In the genomic region with DNA sequence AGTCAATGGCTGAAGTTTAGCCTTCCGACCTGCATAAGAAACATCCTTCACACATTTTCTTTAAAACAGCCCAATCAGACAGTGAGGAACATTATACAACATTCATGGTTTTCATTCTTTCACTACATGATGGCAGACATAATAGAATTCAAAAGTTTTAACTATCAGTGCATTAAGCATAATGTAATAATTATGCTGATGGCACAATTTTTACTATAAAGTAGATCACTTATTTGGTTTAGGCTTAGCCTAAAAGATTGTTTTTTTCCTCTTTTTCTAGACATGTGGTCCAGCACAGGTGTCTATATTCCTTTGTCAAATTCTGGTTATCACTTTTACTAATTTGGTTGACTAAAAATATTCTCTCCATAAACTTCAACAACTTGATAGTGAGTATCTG, we compare ENCODE assay signal across 3 cellular contexts.
TF ChIP-seq lines count a peak whose summit lies in the region.

No MANE protein-coding gene starts in this region.

TF ChIP-seq in HepG2, 621 proteins besides CTCF, POLR2A, EP300 and RAD21:
- TF ChIP-seq ZNF34 (CRISPR knock-in tag; IDR thresholded peaks at IDR 0.05; ENCODE audit: borderline replicate concordance) (no peak), ZNF142 (CRISPR knock-in tag; IDR thresholded peaks at IDR 0.05) (no peak), MAFF (IDR thresholded peaks at IDR 0.05; ENCODE audit: low read depth, low read length) (peak; percentile 58), ELF4 (CRISPR knock-in tag; IDR thresholded peaks at IDR 0.05; ENCODE audit: borderline replicate concordance) (no peak), MAFK (conservative IDR thresholded peaks at IDR 0.05 in 1 of 2, IDR thresholded peaks at IDR 0.05 in 1 of 2; ENCODE audit: low read length in 2 of 2) (peak; percentile 59 to 69)

TF ChIP-seq in IMR-90, 13 proteins besides CTCF, POLR2A, EP300 and RAD21:
- peak; percentile 53 for TF ChIP-seq MAFK (IDR thresholded peaks at IDR 0.05; ENCODE audit: low read depth, low read length)
- no peak for TF ChIP-seq BHLHE40 (IDR thresholded peaks at IDR 0.05; ENCODE audit: low read depth, low read length)
TF ChIP-seq in IMR-90: peak in this region for 1.

TF ChIP-seq in GM12878, 131 proteins besides CTCF, POLR2A, EP300 and RAD21:
- TF ChIP-seq EZH2 (IDR thresholded peaks at IDR 0.05; ENCODE audit: borderline replicate concordance, control insufficient read depth, low read depth, low read length) = no peak
